Comparison of ENCODE assay signal across 8 cellular contexts in the genomic region with DNA sequence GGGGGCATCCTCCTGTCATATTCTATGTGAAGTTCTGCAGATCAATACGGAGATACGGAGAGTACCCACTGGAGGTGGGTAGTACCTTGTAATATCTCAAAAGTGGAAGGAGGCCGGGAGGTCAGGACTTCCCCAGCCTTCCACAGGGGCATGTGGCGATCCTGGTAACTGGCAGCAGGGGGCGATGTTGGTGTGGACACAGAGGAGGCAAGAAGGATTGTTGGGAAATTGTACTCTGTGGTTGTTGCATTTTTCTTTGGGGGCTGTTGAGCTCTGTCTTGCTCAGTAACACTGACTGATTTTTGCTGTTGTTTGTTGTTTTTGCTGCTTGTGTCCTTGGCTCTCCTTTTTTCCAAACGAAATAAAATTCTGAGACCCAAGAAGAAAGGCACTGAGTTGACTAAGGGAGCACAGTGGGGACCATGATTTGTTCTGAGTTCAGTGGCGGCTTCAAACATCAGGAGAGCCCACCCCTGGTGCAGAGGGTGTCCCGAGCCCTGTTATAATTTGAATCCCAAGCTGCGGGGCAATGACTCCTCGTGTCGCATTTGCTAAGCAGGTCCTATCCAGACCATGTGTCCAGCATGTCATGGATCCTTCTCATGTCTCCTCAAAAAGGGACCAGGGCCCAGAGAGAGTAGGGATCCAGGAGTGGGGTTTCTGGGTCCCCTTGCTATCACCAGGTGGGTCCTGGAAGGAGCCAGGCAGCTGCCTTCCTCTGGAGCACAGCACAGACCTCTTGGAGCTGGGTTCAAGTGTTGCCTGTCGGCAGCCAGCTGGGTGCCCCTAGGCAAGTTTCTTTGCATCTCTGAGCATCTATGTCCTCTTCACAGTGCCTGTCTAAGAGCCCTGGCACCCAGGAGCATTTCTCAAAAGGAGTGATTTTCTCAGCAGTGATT.
DNase-seq lines count a peak whose midpoint lies in the region; ATAC-seq and TF ChIP-seq lines count a peak whose summit lies in the region.

No MANE protein-coding gene starts in this region.

- H3K27ac ChIP-seq in C4-2B: no peak overlapping the region

- TF ChIP-seq CTCF in C4-2B (conservative IDR thresholded peaks at IDR 0.05): peak; percentile 95

- peak; percentile 67 for ATAC-seq in GM19372 (IDR thresholded peaks at IDR 0.05; ENCODE audit: low read depth, unreplicated experiment)
- no peak for ATAC-seq in GM21381 (IDR thresholded peaks at IDR 0.05; ENCODE audit: unreplicated experiment)

- TF ChIP-seq RAD21 in Ishikawa (IDR thresholded peaks at IDR 0.05; ENCODE audit: low read depth): peak; percentile 94

- peak; percentile 32 for DNase-seq in SIG-M5 (lab: John Stamatoyannopoulos, UW)
- peak; percentile 37 for DNase-seq in activated T-helper 9 cell treated with anti-CD3 and anti-CD28 coated beads, Interleukin-2, amount 50 U/mL, for 16 hours (ENCODE audit: low read depth)
- peak; percentile 71 for DNase-seq in glomerular visceral epithelial cell (ENCODE audit: extremely low spot score)
- DNase-seq in retina: peak; percentile 52

- TF ChIP-seq EP300 in Ishikawa (IDR thresholded peaks at IDR 0.05; ENCODE audit: borderline replicate concordance): no peak

TF ChIP-seq in Ishikawa, 13 proteins besides CTCF, POLR2A, EP300 and RAD21:
- TF ChIP-seq EGR1 (IDR thresholded peaks at IDR 0.05) (no peak), TAF1 (IDR thresholded peaks at IDR 0.05; ENCODE audit: low read depth) (no peak), CREB1 (IDR thresholded peaks at IDR 0.05; ENCODE audit: low read depth) (no peak), ZBTB7A (IDR thresholded peaks at IDR 0.05; ENCODE audit: low read depth) (no peak), TCF12 (IDR thresholded peaks at IDR 0.05; ENCODE audit: low read depth) (no peak), YY1 (IDR thresholded peaks at IDR 0.05; ENCODE audit: low read depth) (no peak), NFIC (IDR thresholded peaks at IDR 0.05) (no peak), CEBPB (IDR thresholded peaks at IDR 0.05) (no peak), FOXM1 (IDR thresholded peaks at IDR 0.05; ENCODE audit: borderline replicate concordance, low read depth) (no peak), TEAD4 (IDR thresholded peaks at IDR 0.05) (no peak)
- TF ChIP-seq, protein P1, sequence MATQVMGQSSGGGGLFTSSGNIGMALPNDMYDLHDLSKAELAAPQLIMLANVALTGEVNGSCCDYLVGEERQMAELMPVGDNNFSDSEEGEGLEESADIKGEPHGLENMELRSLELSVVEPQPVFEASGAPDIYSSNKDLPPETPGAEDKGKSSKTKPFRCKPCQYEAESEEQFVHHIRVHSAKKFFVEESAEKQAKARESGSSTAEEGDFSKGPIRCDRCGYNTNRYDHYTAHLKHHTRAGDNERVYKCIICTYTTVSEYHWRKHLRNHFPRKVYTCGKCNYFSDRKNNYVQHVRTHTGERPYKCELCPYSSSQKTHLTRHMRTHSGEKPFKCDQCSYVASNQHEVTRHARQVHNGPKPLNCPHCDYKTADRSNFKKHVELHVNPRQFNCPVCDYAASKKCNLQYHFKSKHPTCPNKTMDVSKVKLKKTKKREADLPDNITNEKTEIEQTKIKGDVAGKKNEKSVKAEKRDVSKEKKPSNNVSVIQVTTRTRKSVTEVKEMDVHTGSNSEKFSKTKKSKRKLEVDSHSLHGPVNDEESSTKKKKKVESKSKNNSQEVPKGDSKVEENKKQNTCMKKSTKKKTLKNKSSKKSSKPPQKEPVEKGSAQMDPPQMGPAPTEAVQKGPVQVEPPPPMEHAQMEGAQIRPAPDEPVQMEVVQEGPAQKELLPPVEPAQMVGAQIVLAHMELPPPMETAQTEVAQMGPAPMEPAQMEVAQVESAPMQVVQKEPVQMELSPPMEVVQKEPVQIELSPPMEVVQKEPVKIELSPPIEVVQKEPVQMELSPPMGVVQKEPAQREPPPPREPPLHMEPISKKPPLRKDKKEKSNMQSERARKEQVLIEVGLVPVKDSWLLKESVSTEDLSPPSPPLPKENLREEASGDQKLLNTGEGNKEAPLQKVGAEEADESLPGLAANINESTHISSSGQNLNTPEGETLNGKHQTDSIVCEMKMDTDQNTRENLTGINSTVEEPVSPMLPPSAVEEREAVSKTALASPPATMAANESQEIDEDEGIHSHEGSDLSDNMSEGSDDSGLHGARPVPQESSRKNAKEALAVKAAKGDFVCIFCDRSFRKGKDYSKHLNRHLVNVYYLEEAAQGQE (IDR thresholded peaks at IDR 0.05; ENCODE audit: low read depth): no peak
- TF ChIP-seq, protein P2, sequence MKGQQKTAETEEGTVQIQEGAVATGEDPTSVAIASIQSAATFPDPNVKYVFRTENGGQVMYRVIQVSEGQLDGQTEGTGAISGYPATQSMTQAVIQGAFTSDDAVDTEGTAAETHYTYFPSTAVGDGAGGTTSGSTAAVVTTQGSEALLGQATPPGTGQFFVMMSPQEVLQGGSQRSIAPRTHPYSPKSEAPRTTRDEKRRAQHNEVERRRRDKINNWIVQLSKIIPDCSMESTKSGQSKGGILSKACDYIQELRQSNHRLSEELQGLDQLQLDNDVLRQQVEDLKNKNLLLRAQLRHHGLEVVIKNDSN (IDR thresholded peaks at IDR 0.05): no peak
- TF ChIP-seq, protein P3, sequence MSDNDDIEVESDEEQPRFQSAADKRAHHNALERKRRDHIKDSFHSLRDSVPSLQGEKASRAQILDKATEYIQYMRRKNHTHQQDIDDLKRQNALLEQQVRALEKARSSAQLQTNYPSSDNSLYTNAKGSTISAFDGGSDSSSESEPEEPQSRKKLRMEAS (IDR thresholded peaks at IDR 0.05): no peak
